ENCODE assay signal across 1 cellular context in genomic region chr14:103041464-103041863, GRCh38.
TF ChIP-seq lines count a peak whose summit lies in the region.

No MANE protein-coding gene starts in this region.

TF ChIP-seq in SK-N-SH treated with all-trans-retinoic acid at 6 μM for 48 hours, 23 proteins besides CTCF, POLR2A, EP300 and RAD21 (continued from another document):
- TF ChIP-seq TSHZ2 (CRISPR knock-in tag; IDR thresholded peaks at IDR 0.05) (no peak), ARNTL (CRISPR knock-in tag; IDR thresholded peaks at IDR 0.05; ENCODE audit: borderline replicate concordance, low read depth) (no peak), ZFP3 (CRISPR knock-in tag; IDR thresholded peaks at IDR 0.05) (no peak), ZFP30 (CRISPR knock-in tag; IDR thresholded peaks at IDR 0.05) (no peak), ZNF70 (CRISPR knock-in tag; IDR thresholded peaks at IDR 0.05) (no peak)
- TF ChIP-seq, protein P1, sequence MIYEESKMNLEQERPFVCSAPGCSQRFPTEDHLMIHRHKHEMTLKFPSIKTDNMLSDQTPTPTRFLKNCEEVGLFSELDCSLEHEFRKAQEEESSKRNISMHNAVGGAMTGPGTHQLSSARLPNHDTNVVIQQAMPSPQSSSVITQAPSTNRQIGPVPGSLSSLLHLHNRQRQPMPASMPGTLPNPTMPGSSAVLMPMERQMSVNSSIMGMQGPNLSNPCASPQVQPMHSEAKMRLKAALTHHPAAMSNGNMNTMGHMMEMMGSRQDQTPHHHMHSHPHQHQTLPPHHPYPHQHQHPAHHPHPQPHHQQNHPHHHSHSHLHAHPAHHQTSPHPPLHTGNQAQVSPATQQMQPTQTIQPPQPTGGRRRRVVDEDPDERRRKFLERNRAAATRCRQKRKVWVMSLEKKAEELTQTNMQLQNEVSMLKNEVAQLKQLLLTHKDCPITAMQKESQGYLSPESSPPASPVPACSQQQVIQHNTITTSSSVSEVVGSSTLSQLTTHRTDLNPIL (CRISPR knock-in tag; IDR thresholded peaks at IDR 0.05; ENCODE audit: low read depth) = no peak
- TF ChIP-seq, protein P2, sequence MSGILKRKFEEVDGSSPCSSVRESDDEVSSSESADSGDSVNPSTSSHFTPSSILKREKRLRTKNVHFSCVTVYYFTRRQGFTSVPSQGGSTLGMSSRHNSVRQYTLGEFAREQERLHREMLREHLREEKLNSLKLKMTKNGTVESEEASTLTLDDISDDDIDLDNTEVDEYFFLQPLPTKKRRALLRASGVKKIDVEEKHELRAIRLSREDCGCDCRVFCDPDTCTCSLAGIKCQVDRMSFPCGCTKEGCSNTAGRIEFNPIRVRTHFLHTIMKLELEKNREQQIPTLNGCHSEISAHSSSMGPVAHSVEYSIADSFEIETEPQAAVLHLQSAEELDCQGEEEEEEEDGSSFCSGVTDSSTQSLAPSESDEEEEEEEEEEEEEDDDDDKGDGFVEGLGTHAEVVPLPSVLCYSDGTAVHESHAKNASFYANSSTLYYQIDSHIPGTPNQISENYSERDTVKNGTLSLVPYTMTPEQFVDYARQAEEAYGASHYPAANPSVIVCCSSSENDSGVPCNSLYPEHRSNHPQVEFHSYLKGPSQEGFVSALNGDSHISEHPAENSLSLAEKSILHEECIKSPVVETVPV (CRISPR knock-in tag; IDR thresholded peaks at IDR 0.05) = no peak
